8 cellular contexts compared by ENCODE assay signal in the genomic region with DNA sequence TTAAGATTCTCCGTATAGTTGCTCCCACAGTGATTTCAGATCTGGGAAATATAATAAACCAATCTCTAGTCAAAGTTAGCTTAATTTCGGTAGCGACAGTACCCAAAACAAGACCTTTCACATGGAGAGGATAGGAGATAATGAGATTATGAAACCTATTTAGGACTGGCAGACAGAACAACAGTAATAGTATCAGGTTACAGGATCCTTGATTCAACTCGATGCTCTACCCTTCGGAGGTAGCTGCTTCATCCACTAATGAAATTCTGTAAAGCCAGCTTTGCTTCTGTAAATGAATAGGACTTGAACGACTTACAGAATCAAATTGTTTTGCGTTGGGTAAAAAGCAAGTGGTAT. TPM values are rescaled to one million over a fixed set of nuclear protein-coding genes. Genes with fewer than 3 reads are reported as not detected.
A peak's percentile ranks its signal among the peaks of the same experiment; 100 is the strongest.
DNase-seq lines count a peak whose midpoint lies in the region; ATAC-seq and TF ChIP-seq lines count a peak whose summit lies in the region.

No MANE protein-coding gene starts in this region.

- H3K9me2 ChIP-seq in MM.1S (replicated peaks; ENCODE audit: insufficient read depth, low read length) = no peaks in the 10 kb centered on the region

- H3F3A ChIP-seq in MM.1S (ENCODE audit: insufficient read depth, low read length) = peaks cover 26% of the 10 kb centered on the region
- H3F3A ChIP-seq in smooth muscle cell (ENCODE audit: low read depth) = peaks cover 12% of the 10 kb centered on the region

- H4K20me1 ChIP-seq in MM.1S (ENCODE audit: insufficient read depth, low read length) (peaks cover 16% of the 10 kb centered on the region), smooth muscle cell (ENCODE audit: low read depth) (peaks cover 38% of the 10 kb centered on the region)

- H3K27me3 ChIP-seq in MM.1S (replicated peaks; ENCODE audit: insufficient read depth, low read length) = no peaks in the 10 kb centered on the region
- no peaks in the 10 kb centered on the region for H3K27me3 ChIP-seq in iPS DF 6.9 (ENCODE audit: control insufficient read depth, insufficient read depth, low read length)
- no peaks in the 10 kb centered on the region for H3K27me3 ChIP-seq in smooth muscle cell (ENCODE audit: low read depth)

- peak overlapping the region; percentile 86 for H3K4me3 Mint-ChIP-seq in activated CD4-positive, alpha-beta memory T cell treated with anti-CD3 and anti-CD28 coated beads for 36 hours

- peak overlapping the region; percentile 52; the same call in 1 of the 2 replicates for H3K27ac ChIP-seq in MM.1S (ENCODE audit: low read length)
- H3K27ac ChIP-seq in iPS DF 6.9 (ENCODE audit: low read length) = no peak overlapping the region
- peak overlapping the region; percentile 87 for H3K27ac ChIP-seq in smooth muscle cell (ENCODE audit: low read depth)

- peaks cover 10% of the 10 kb centered on the region for H3K4me1 ChIP-seq in MM.1S (ENCODE audit: low read length)
- no peaks in the 10 kb centered on the region for H3K4me1 ChIP-seq in iPS DF 6.9 (ENCODE audit: control insufficient read depth, insufficient read depth, low read length)
- peaks cover 19% of the 10 kb centered on the region for H3K4me1 ChIP-seq in smooth muscle cell (ENCODE audit: low read depth)

- H3K79me2 ChIP-seq in MM.1S (ENCODE audit: low read length) (peaks cover 45% of the 10 kb centered on the region), smooth muscle cell (ENCODE audit: low read depth) (peaks cover 44% of the 10 kb centered on the region)

- no peaks in the 10 kb centered on the region for H3K27me3 Mint-ChIP-seq in activated CD4-positive, alpha-beta memory T cell treated with anti-CD3 and anti-CD28 coated beads for 36 hours

- H3K36me3 ChIP-seq in MM.1S (replicated peaks; ENCODE audit: insufficient read depth, low read length) (peaks cover 5% of the 10 kb centered on the region; the same call in 1 of the 2 replicates), iPS DF 6.9 (ENCODE audit: control insufficient read depth, insufficient read depth, low read length) (no peaks in the 10 kb centered on the region), smooth muscle cell (ENCODE audit: low read depth) (no peaks in the 10 kb centered on the region)

- DNase-seq in DMS 273 (lab: John Stamatoyannopoulos, UW; ENCODE audit: unreplicated experiment) = peak; percentile 65
- no peak for DNase-seq in MM.1S
- no peak for DNase-seq in activated CD4-positive, alpha-beta memory T cell treated with anti-CD3 and anti-CD28 coated beads for 36 hours
- DNase-seq in iPS DF 6.9 (ENCODE audit: low read depth, low spot score) = peak; percentile 5
- no peak for DNase-seq in smooth muscle cell (lab: John Stamatoyannopoulos, UW; ENCODE audit: unreplicated experiment)
- no peak for DNase-seq in AG08396 (ENCODE audit: low spot score)

- H2AFZ ChIP-seq in MM.1S (ENCODE audit: low read length) (peak overlapping the region; percentile 77), smooth muscle cell (ENCODE audit: low read depth) (peak overlapping the region; percentile 85)

- H3K9me3 Mint-ChIP-seq in activated CD4-positive, alpha-beta memory T cell treated with anti-CD3 and anti-CD28 coated beads for 36 hours = no peaks in the 10 kb centered on the region

- H3K9me3 ChIP-seq in MM.1S (replicated peaks; ENCODE audit: insufficient read depth, low read length) (no peaks in the 10 kb centered on the region), iPS DF 6.9 (ENCODE audit: control insufficient read depth, insufficient read depth, low read length) (no peaks in the 10 kb centered on the region), smooth muscle cell (replicated peaks; ENCODE audit: low read depth) (no peaks in the 10 kb centered on the region)

- intact Hi-C loops in activated CD4-positive, alpha-beta memory T cell treated with anti-CD3 and anti-CD28 coated beads for 36 hours (cut with micrococcal nuclease) = loop anchor here (1.0 to 5.0 kb wide), 10 partner anchors 40 to 1378 kb away; a partner anchor contains a TSS

- no peak for TF ChIP-seq CTCF in MM.1S (IDR thresholded peaks at IDR 0.05; ENCODE audit: low read length)
- no peak for TF ChIP-seq CTCF in smooth muscle cell (IDR thresholded peaks at IDR 0.05; ENCODE audit: borderline replicate concordance, insufficient read depth, poor library complexity, severe bottlenecking)

- POLR2A ChIA-PET in activated CD4-positive, alpha-beta memory T cell treated with anti-CD3 and anti-CD28 coated beads for 36 hours (lab: Charles Lee) = interaction anchor here (0.9 to 2.6 kb wide), 11 partner anchors 12 to 113 kb away, joined by 3 to 10 read pairs (median 5); a partner anchor contains a TSS

- WGBS in iPS DF 6.9 (ENCODE audit: insufficient coverage, insufficient read length) = no CpG with 5 or more reads among the region's 7 CpGs
- 1% methylated on average over 7 of the region's 7 CpGs for WGBS in smooth muscle cell (ENCODE audit: low lambda C conversion rate)

- H3K9ac ChIP-seq in MM.1S (ENCODE audit: low read length) (peak overlapping the region; percentile 4; the same call in 1 of the 2 replicates), smooth muscle cell (ENCODE audit: low read depth) (peak overlapping the region; percentile 57)

- H3K4me1 Mint-ChIP-seq in activated CD4-positive, alpha-beta memory T cell treated with anti-CD3 and anti-CD28 coated beads for 36 hours (ENCODE audit: low read depth) = peaks cover 36% of the 10 kb centered on the region

- CTCF ChIA-PET in activated CD4-positive, alpha-beta memory T cell treated with anti-CD3 and anti-CD28 coated beads for 36 hours (lab: Charles Lee) = no interaction called here

- ATAC-seq in GM21515 (IDR thresholded peaks at IDR 0.05; ENCODE audit: unreplicated experiment) (peak; percentile 21), GM18520 (IDR thresholded peaks at IDR 0.05; ENCODE audit: unreplicated experiment) (no peak)

- H3K4me3 ChIP-seq in MM.1S (ENCODE audit: low read length) (peak overlapping the region; percentile 69), iPS DF 6.9 (ENCODE audit: low read length) (peak overlapping the region; percentile 35; the same call in 1 of the 2 replicates), smooth muscle cell (peak overlapping the region; percentile 88)

- peak overlapping the region; percentile 91 for H3K27ac Mint-ChIP-seq in activated CD4-positive, alpha-beta memory T cell treated with anti-CD3 and anti-CD28 coated beads for 36 hours

- H3K36me3 Mint-ChIP-seq in activated CD4-positive, alpha-beta memory T cell treated with anti-CD3 and anti-CD28 coated beads for 36 hours = peaks cover 22% of the 10 kb centered on the region

- H3K4me2 ChIP-seq in MM.1S (ENCODE audit: low read depth, low read length) = peak overlapping the region; percentile 61
- H3K4me2 ChIP-seq in smooth muscle cell = peak overlapping the region; percentile 86

RNA-seq across cellular contexts. Expression of a gene that starts 0.5 kb away (rescaled TPM):
- total RNA-seq in activated CD4-positive, alpha-beta memory T cell treated with anti-CD3 and anti-CD28 coated beads for 36 hours = 10 to 100 TPM; 45.7 to 46.0 TPM
- total RNA-seq in smooth muscle cell = 29.5 and 29.6 TPM in 2 replicates
- polyA plus RNA-seq in smooth muscle cell = 50.5 and 60.3 TPM in 2 replicates

Comparison
In these comparisons a context has a peak if more than half of its experiments do, and no peak if none do; other contexts are left out.
1. DNase-seq: peak in DMS 273 (single experiment) and iPS DF 6.9 (single experiment); none in MM.1S (single experiment), activated CD4-positive, alpha-beta memory T cell treated with anti-CD3 and anti-CD28 coated beads for 36 hours (single experiment), smooth muscle cell (single experiment) and AG08396 (single experiment).
2. H3K4me3 ChIP-seq: peak in every context shown above with its lines; median percentile 88 in smooth muscle cell; 69 in MM.1S; 35 in iPS DF 6.9.